24 cellular contexts compared by ENCODE assay signal in genomic region chr3:11251807-11252176, GRCh38. TPM values are rescaled to one million over a fixed set of nuclear protein-coding genes. Genes with fewer than 3 reads are reported as not detected.
DNase-seq lines count a peak whose midpoint lies in the region; ATAC-seq and FAIRE-seq lines count a peak whose summit lies in the region.
"Had no signal": no experiment of that assay in that cellular context is flagged by ENCODE, and none has a peak within 500 bp of the region (broad histone marks: within the 10 kb centered on the region; RNA-seq: fewer than 3 reads in every experiment).

No MANE protein-coding gene starts in this region.

- H3K27me3 Mint-ChIP-seq in stimulated activated naive CD8-positive, alpha-beta T cell treated with anti-CD3 and anti-CD28 coated beads, Interleukin-15, Interleukin-2, amounts not matched to agents 100 ng/mL and 50 ng/mL, for 24 hours, result no peaks in the 10 kb centered on the region
- H3K27me3 Mint-ChIP-seq in stimulated activated naive CD8-positive, alpha-beta T cell treated with anti-CD3 and anti-CD28 coated beads, Interleukin-15, amount 100 ng/mL, for 72 hours, result peaks cover 9% of the 10 kb centered on the region

- no peak for FAIRE-seq in urothelium cell line (lab: Jason Lieb, UNC)
- FAIRE-seq: kidney had no signal

- no peaks in the 10 kb centered on the region for H3K36me3 Mint-ChIP-seq in stimulated activated naive CD8-positive, alpha-beta T cell treated with anti-CD3 and anti-CD28 coated beads, Interleukin-15, Interleukin-2, amounts not matched to agents 100 ng/mL and 50 ng/mL, for 24 hours (ENCODE audit: low read depth)
- H3K36me3 Mint-ChIP-seq: stimulated activated naive B cell treated with anti-CD40 and anti-IgM and Interleukin-4, amounts not matched to agents 10 μg/mL and 1 μg/mL and 100 μg/mL, for 72 hours had no signal

- DNase-seq in NCI-H748 (lab: John Stamatoyannopoulos, UW; ENCODE audit: unreplicated experiment) (peak; percentile 7), NCI-H748 treated with DMSO at 0.1 percent for 48 hours (lab: John Stamatoyannopoulos, UW) (no peak), urothelium cell line (ENCODE audit: low spot score) (no peak), ureter (ENCODE audit: low spot score) (no peak), GDM1 (lab: John Stamatoyannopoulos, UW) (no peak)
- no peak for DNase-seq in stimulated activated naive CD8-positive, alpha-beta T cell treated with anti-CD3 and anti-CD28 coated beads, Interleukin-15, amount 100 ng/mL, for 72 hours
- DNase-seq: activated CD4-positive, CD25-positive, alpha-beta regulatory T cell; activated gamma-delta T cell treated with Interleukin-2 at 50 U/mL for 16 hours; caudate nucleus; CD8-positive, alpha-beta memory T cell; DMS153; GM23248; HFFc6; kidney; lower lobe of right lung; NCI-H1092; NCI-H1930; right cardiac atrium; stimulated activated CD4-positive, alpha-beta T cell treated with anti-CD3 and anti-CD28 coated beads, Interleukin-4, amount 100 ng/mL, for 1 hour; stimulated activated naive B cell treated with anti-CD40 and anti-IgM and Interleukin-4, amounts not matched to agents 10 μg/mL and 1 μg/mL and 100 μg/mL, for 72 hours had no signal

- H3K27ac Mint-ChIP-seq in stimulated activated naive CD8-positive, alpha-beta T cell treated with anti-CD3 and anti-CD28 coated beads, Interleukin-15, Interleukin-2, amounts not matched to agents 100 ng/mL and 50 ng/mL, for 24 hours, result peak overlapping the region; percentile 69
- H3K27ac Mint-ChIP-seq in stimulated activated naive CD8-positive, alpha-beta T cell treated with anti-CD3 and anti-CD28 coated beads, Interleukin-15, amount 100 ng/mL, for 72 hours, result peak overlapping the region in 1 of 2 donors; percentile 74
- H3K27ac Mint-ChIP-seq: dendritic cell treated with granulocyte-macrophage colony-stimulating factor and Interleukin-4, amounts not matched to agents 40 ng/mL and 50 ng/mL, for 4 days; HFFc6; stimulated activated naive B cell treated with anti-CD40 and anti-IgM and Interleukin-4, amounts not matched to agents 10 μg/mL and 1 μg/mL and 100 μg/mL, for 72 hours had no signal

- peak overlapping the region; percentile 58 for H3K4me3 Mint-ChIP-seq in stimulated activated naive CD8-positive, alpha-beta T cell treated with anti-CD3 and anti-CD28 coated beads, Interleukin-15, Interleukin-2, amounts not matched to agents 100 ng/mL and 50 ng/mL, for 24 hours
- H3K4me3 Mint-ChIP-seq in stimulated activated naive CD8-positive, alpha-beta T cell treated with anti-CD3 and anti-CD28 coated beads, Interleukin-15, amount 100 ng/mL, for 72 hours, result no peak overlapping the region
- H3K4me3 Mint-ChIP-seq: dendritic cell treated with granulocyte-macrophage colony-stimulating factor and Interleukin-4, amounts not matched to agents 40 ng/mL and 50 ng/mL, for 4 days; HFFc6; neural crest cell; stimulated activated naive B cell treated with anti-CD40 and anti-IgM and Interleukin-4, amounts not matched to agents 10 μg/mL and 1 μg/mL and 100 μg/mL, for 72 hours had no signal

- no peak for ATAC-seq in stimulated activated naive CD8-positive, alpha-beta T cell treated with anti-CD3 and anti-CD28 coated beads, Interleukin-15, amount 100 ng/mL, for 72 hours
- ATAC-seq in esophagus mucosa, result peak; percentile 30
- ATAC-seq: lower lobe of right lung; right cardiac atrium; stimulated activated naive B cell treated with anti-CD40 and anti-IgM and Interleukin-4, amounts not matched to agents 10 μg/mL and 1 μg/mL and 100 μg/mL, for 72 hours had no signal

- H3K4me1 Mint-ChIP-seq in stimulated activated naive CD8-positive, alpha-beta T cell treated with anti-CD3 and anti-CD28 coated beads, Interleukin-15, Interleukin-2, amounts not matched to agents 100 ng/mL and 50 ng/mL, for 24 hours (ENCODE audit: low read depth), result peaks cover 19% of the 10 kb centered on the region
- H3K4me1 Mint-ChIP-seq in stimulated activated naive CD8-positive, alpha-beta T cell treated with anti-CD3 and anti-CD28 coated beads, Interleukin-15, amount 100 ng/mL, for 72 hours, result peaks cover 6% of the 10 kb centered on the region
- H3K4me1 Mint-ChIP-seq: neural crest cell; stimulated activated naive B cell treated with anti-CD40 and anti-IgM and Interleukin-4, amounts not matched to agents 10 μg/mL and 1 μg/mL and 100 μg/mL, for 72 hours had no signal

- H3K9me3 Mint-ChIP-seq in stimulated activated naive CD8-positive, alpha-beta T cell treated with anti-CD3 and anti-CD28 coated beads, Interleukin-15, Interleukin-2, amounts not matched to agents 100 ng/mL and 50 ng/mL, for 24 hours, result no peaks in the 10 kb centered on the region
- no peaks in the 10 kb centered on the region for H3K9me3 Mint-ChIP-seq in stimulated activated naive CD8-positive, alpha-beta T cell treated with anti-CD3 and anti-CD28 coated beads, Interleukin-15, amount 100 ng/mL, for 72 hours
- H3K9me3 Mint-ChIP-seq: CD8-positive, alpha-beta memory T cell; HFFc6; neural crest cell; stimulated activated naive B cell treated with anti-CD40 and anti-IgM and Interleukin-4, amounts not matched to agents 10 μg/mL and 1 μg/mL and 100 μg/mL, for 72 hours had no signal

RNA-seq across cellular contexts. Expression of gene ATG7, which starts 20.4 kb away (rescaled TPM):
- total RNA-seq in esophagus mucosa (30.0 TPM), ureter (62.9 TPM)
